In genomic region chr14:59377485-59377884, GRCh38 we compare ENCODE assay signal across 18 cellular contexts.
DNase-seq lines count a peak whose midpoint lies in the region; ATAC-seq and TF ChIP-seq lines count a peak whose summit lies in the region.
"Had no signal": no experiment of that assay in that cellular context is flagged by ENCODE, and none has a peak within 500 bp of the region (broad histone marks: within the 10 kb centered on the region; RNA-seq: fewer than 3 reads in every experiment).

No MANE protein-coding gene starts in this region.

- no peak overlapping the region for H2BK15ac ChIP-seq in IMR-90 (ENCODE audit: low read depth, low read length)

- H2BK5ac ChIP-seq in IMR-90 (ENCODE audit: low read depth, low read length, poor library complexity, severe bottlenecking) = no peak overlapping the region

- H3K4me3 Mint-ChIP-seq in naive thymus-derived CD4-positive, alpha-beta T cell = no peak overlapping the region
- H3K4me3 Mint-ChIP-seq in activated CD8-positive, alpha-beta T cell treated with anti-CD3 and anti-CD28 coated beads, Interleukin-2, amount 10 ng/mL, durations not matched to agents 7 days and 5 days = no peak overlapping the region
- H3K4me3 Mint-ChIP-seq: activated naive CD4-positive, alpha-beta T cell treated with anti-CD3 and anti-CD28 coated beads for 36 hours; CD4-positive, alpha-beta T cell; neural crest cell had no signal

- H3K27me3 Mint-ChIP-seq in naive thymus-derived CD4-positive, alpha-beta T cell = peaks cover 9 to 30% (median 16%) of the 10 kb centered on the region in 5 donors
- H3K27me3 Mint-ChIP-seq in activated CD8-positive, alpha-beta T cell treated with anti-CD3 and anti-CD28 coated beads, Interleukin-2, amount 10 ng/mL, durations not matched to agents 7 days and 5 days (ENCODE audit: low read depth) = peaks cover 40% of the 10 kb centered on the region
- H3K27me3 Mint-ChIP-seq: CD4-positive, alpha-beta T cell had no signal

- no peaks in the 10 kb centered on the region for H3K79me1 ChIP-seq in IMR-90 (ENCODE audit: low read depth in 1 of 2, low read length in 2 of 2)

- H3K4me2 ChIP-seq in IMR-90 (ENCODE audit: low read depth, low read length) (no peak overlapping the region), smooth muscle cell (peak overlapping the region; percentile 1)

- intact Hi-C loops in IMR-90 (cut with micrococcal nuclease) = no loop called here
- intact Hi-C loops in naive thymus-derived CD4-positive, alpha-beta T cell (cut with micrococcal nuclease) = no loop called here

- BruUV-seq in IMR-90 (replicated peaks; lab: Mats Ljungman, UMichigan) = no TSS peak

- H2BK120ac ChIP-seq in IMR-90 (ENCODE audit: low read depth, low read length) = no peak overlapping the region

- H3K4ac ChIP-seq in IMR-90 (ENCODE audit: low read depth, low read length) = no peak overlapping the region

- no peaks in the 10 kb centered on the region for H3K79me2 ChIP-seq in smooth muscle cell (ENCODE audit: low read depth)

- DNase-seq in IMR-90 (no peak), fibroblast of villous mesenchyme (ENCODE audit: low read depth) (peak; percentile 89), smooth muscle cell (lab: John Stamatoyannopoulos, UW; ENCODE audit: unreplicated experiment) (no peak)
- DNase-seq in naive thymus-derived CD4-positive, alpha-beta T cell = no peak
- no peak for DNase-seq in activated CD8-positive, alpha-beta memory T cell treated with anti-CD3 and anti-CD28 coated beads, Interleukin-2, amount 50 U/mL, for 48 hours
- no peak for DNase-seq in activated CD8-positive, alpha-beta T cell treated with anti-CD3 and anti-CD28 coated beads, Interleukin-2, amount 10 ng/mL, durations not matched to agents 7 days and 5 days
- DNase-seq in activated naive CD4-positive, alpha-beta T cell (lab: John Stamatoyannopoulos, UW) = no peak
- DNase-seq: activated naive CD4-positive, alpha-beta T cell treated with anti-CD3 and anti-CD28 coated beads for 36 hours; activated T-cell treated with anti-CD3 and anti-CD28 coated beads for 4 hours; CD4-positive, alpha-beta T cell; NCI-H187 treated with DMSO at 0.1 percent for 48 hours; NCI-H446 treated with DMSO at 0.1 percent for 48 hours; tibial artery had no signal

- H2BK20ac ChIP-seq in IMR-90 (ENCODE audit: low read depth, low read length) = no peak overlapping the region

- H2AK9ac ChIP-seq in IMR-90 (replicated peaks; ENCODE audit: low read depth, low read length, poor library complexity) = no peak overlapping the region

- H3K9ac ChIP-seq in IMR-90 (ENCODE audit: low read depth, low read length) (no peak overlapping the region), smooth muscle cell (ENCODE audit: low read depth) (no peak overlapping the region)

- H3K9me3 ChIP-seq in IMR-90 (ENCODE audit: control insufficient read depth, insufficient read depth, low read length) (no peaks in the 10 kb centered on the region), mesodermal cell (ENCODE audit: control insufficient read depth, low read length) (no peaks in the 10 kb centered on the region), smooth muscle cell (replicated peaks; ENCODE audit: low read depth) (no peaks in the 10 kb centered on the region)
- H3K9me3 ChIP-seq in naive thymus-derived CD4-positive, alpha-beta T cell (ENCODE audit: control insufficient read depth in 2 of 3, low read length in 3 of 3) = no peaks in the 10 kb centered on the region
- H3K9me3 ChIP-seq: SJSA1, tibial artery had no signal

- H3K4me1 Mint-ChIP-seq in naive thymus-derived CD4-positive, alpha-beta T cell = no peaks in the 10 kb centered on the region
- no peaks in the 10 kb centered on the region for H3K4me1 Mint-ChIP-seq in activated CD8-positive, alpha-beta T cell treated with anti-CD3 and anti-CD28 coated beads, Interleukin-2, amount 10 ng/mL, durations not matched to agents 7 days and 5 days (ENCODE audit: low read depth)

- no peak overlapping the region for H4K8ac ChIP-seq in IMR-90 (ENCODE audit: low read depth in 2 of 2, low read length in 2 of 2)

- ATAC-seq in IMR-90 (ENCODE audit: low read depth) = peak; percentile 80
- ATAC-seq in naive thymus-derived CD4-positive, alpha-beta T cell = no peak
- ATAC-seq in activated CD8-positive, alpha-beta T cell treated with anti-CD3 and anti-CD28 coated beads, Interleukin-2, amount 10 ng/mL, durations not matched to agents 7 days and 5 days = no peak
- ATAC-seq: esophagus mucosa, HCT116 had no signal

- H2AFZ ChIP-seq in IMR-90 (replicated peaks; ENCODE audit: low read length, poor library complexity) (no peak overlapping the region), smooth muscle cell (ENCODE audit: low read depth) (no peak overlapping the region)

- no peak for TF ChIP-seq RAD21 in IMR-90 (IDR thresholded peaks at IDR 0.05; ENCODE audit: low read length)

- H3K27ac ChIP-seq in IMR-90 (ENCODE audit: insufficient read depth, low read length) (no peak overlapping the region; the same call in 1 of the 2 replicates), mesodermal cell (ENCODE audit: low read depth, low read length, severe bottlenecking) (peak overlapping the region; percentile 12), smooth muscle cell (ENCODE audit: low read depth) (peak overlapping the region; percentile 1)
- H3K27ac ChIP-seq in naive thymus-derived CD4-positive, alpha-beta T cell (ENCODE audit: low read depth, low read length) = no peak overlapping the region
- H3K27ac ChIP-seq: SJSA1, tibial artery had no signal

- H3K23ac ChIP-seq in IMR-90 (ENCODE audit: low read depth, low read length) = no peak overlapping the region

- H4K20me1 ChIP-seq in IMR-90 (ENCODE audit: insufficient read depth, low read length) (no peaks in the 10 kb centered on the region), smooth muscle cell (ENCODE audit: low read depth) (no peaks in the 10 kb centered on the region)

- no CpG with 5 or more reads among the region's 3 CpGs for WGBS in IMR-90 (ENCODE audit: extremely low coverage in 2 of 2, insufficient read length in 1 of 2), 2 experiments
- WGBS in mesodermal cell (ENCODE audit: insufficient coverage in 2 of 2), 2 experiments = 63 to 86% methylated on average over 1 to 2 of the region's 3 CpGs
- 5% methylated on average over 3 of the region's 3 CpGs for WGBS in smooth muscle cell (ENCODE audit: low lambda C conversion rate)

- TF ChIP-seq CTCF in IMR-90 (conservative IDR thresholded peaks at IDR 0.05; ENCODE audit: low read depth, low read length) = no peak
- no peak for TF ChIP-seq CTCF in fibroblast of villous mesenchyme (IDR thresholded peaks at IDR 0.05; ENCODE audit: insufficient read depth, low read depth, low read length)
- TF ChIP-seq CTCF in smooth muscle cell (IDR thresholded peaks at IDR 0.05; ENCODE audit: borderline replicate concordance, insufficient read depth, poor library complexity, severe bottlenecking) = no peak

- POLR2A ChIA-PET in IMR-90 (lab: Charles Lee; ENCODE audit: unreplicated experiment) = no interaction called here
- POLR2A ChIA-PET in naive thymus-derived CD4-positive, alpha-beta T cell (lab: Charles Lee) = no interaction called here
- POLR2A ChIA-PET in activated CD8-positive, alpha-beta T cell treated with anti-CD3 and anti-CD28 coated beads, Interleukin-2, amount 10 ng/mL, durations not matched to agents 7 days and 5 days (lab: Charles Lee) = no interaction called here

- H3K18ac ChIP-seq in IMR-90 (ENCODE audit: low read depth, low read length) = no peak overlapping the region

- H3K4me1 ChIP-seq in IMR-90 (ENCODE audit: control insufficient read depth, insufficient read depth, low read length) = peaks cover 4% of the 10 kb centered on the region; the same call in 1 of the 2 replicates
- H3K4me1 ChIP-seq in mesodermal cell (ENCODE audit: control insufficient read depth, insufficient read depth, low read length, poor library complexity, severe bottlenecking) = no peaks in the 10 kb centered on the region
- no peaks in the 10 kb centered on the region for H3K4me1 ChIP-seq in smooth muscle cell (ENCODE audit: low read depth)
- no peaks in the 10 kb centered on the region for H3K4me1 ChIP-seq in naive thymus-derived CD4-positive, alpha-beta T cell (ENCODE audit: control insufficient read depth in 2 of 2, insufficient read depth in 2 of 2, low read length in 2 of 2)
- H3K4me1 ChIP-seq: SJSA1, tibial artery had no signal

- no peak overlapping the region for H3K27ac Mint-ChIP-seq in naive thymus-derived CD4-positive, alpha-beta T cell
- H3K27ac Mint-ChIP-seq in activated CD8-positive, alpha-beta T cell treated with anti-CD3 and anti-CD28 coated beads, Interleukin-2, amount 10 ng/mL, durations not matched to agents 7 days and 5 days = no peak overlapping the region
- H3K27ac Mint-ChIP-seq: activated naive CD4-positive, alpha-beta T cell treated with anti-CD3 and anti-CD28 coated beads for 36 hours; CD4-positive, alpha-beta T cell had no signal

- H3K36me3 ChIP-seq in IMR-90 (ENCODE audit: control insufficient read depth, insufficient read depth, low read length) (no peaks in the 10 kb centered on the region), mesodermal cell (ENCODE audit: control insufficient read depth, insufficient read depth, low read length) (no peaks in the 10 kb centered on the region), smooth muscle cell (ENCODE audit: low read depth) (no peaks in the 10 kb centered on the region)
- H3K36me3 ChIP-seq in naive thymus-derived CD4-positive, alpha-beta T cell (ENCODE audit: control insufficient read depth in 2 of 3, insufficient read depth in 3 of 3, low read length in 3 of 3) = no peaks in the 10 kb centered on the region
- H3K36me3 ChIP-seq: SJSA1, tibial artery had no signal

- in situ Hi-C loops in IMR-90 (cut with MboI; ENCODE audit: low sequenced_read_pairs) = no loop called here

- H3K27me3 ChIP-seq in IMR-90 (ENCODE audit: control insufficient read depth, insufficient read depth, low read length) (no peaks in the 10 kb centered on the region), smooth muscle cell (ENCODE audit: low read depth) (no peaks in the 10 kb centered on the region)
- no peaks in the 10 kb centered on the region for H3K27me3 ChIP-seq in naive thymus-derived CD4-positive, alpha-beta T cell (ENCODE audit: control insufficient read depth in 2 of 2, insufficient read depth in 2 of 2, low read length in 2 of 2)
- H3K27me3 ChIP-seq: SJSA1, tibial artery had no signal

- H2AK5ac ChIP-seq in IMR-90 (ENCODE audit: low read depth, low read length) = no peak overlapping the region

- H3K9me1 ChIP-seq in IMR-90 (ENCODE audit: insufficient read depth, low read length) = no peaks in the 10 kb centered on the region

- H3K4me3 ChIP-seq in IMR-90 (ENCODE audit: insufficient read depth, low read depth, low read length) (no peak overlapping the region), fibroblast of villous mesenchyme (ENCODE audit: low read depth, low read length) (no peak overlapping the region), mesodermal cell (ENCODE audit: extremely low read depth, insufficient read depth, low read length, poor library complexity, severe bottlenecking) (no peak overlapping the region), smooth muscle cell (no peak overlapping the region)
- no peak overlapping the region for H3K4me3 ChIP-seq in naive thymus-derived CD4-positive, alpha-beta T cell (ENCODE audit: low read length)
- H3K4me3 ChIP-seq: SJSA1, tibial artery had no signal

- CTCF ChIA-PET in IMR-90 (lab: Yijun Ruan, JAX) = no interaction called here
- CTCF ChIA-PET in naive thymus-derived CD4-positive, alpha-beta T cell (lab: Charles Lee) = no interaction called here
- CTCF ChIA-PET in activated CD8-positive, alpha-beta T cell treated with anti-CD3 and anti-CD28 coated beads, Interleukin-2, amount 10 ng/mL, durations not matched to agents 7 days and 5 days (lab: Charles Lee) = no interaction called here

- no peak for TF ChIP-seq POLR2A in IMR-90 (IDR thresholded peaks at IDR 0.05; ENCODE audit: low read depth, low read length)

- peaks cover 8% of the 10 kb centered on the region for H3F3A ChIP-seq in smooth muscle cell (ENCODE audit: low read depth)

- no peak overlapping the region for H4K5ac ChIP-seq in IMR-90 (ENCODE audit: low read depth, low read length)

- peaks cover 0 to 6% (median 0%) of the 10 kb centered on the region in 11 donors for H3K9me3 Mint-ChIP-seq in naive thymus-derived CD4-positive, alpha-beta T cell
- no peaks in the 10 kb centered on the region for H3K9me3 Mint-ChIP-seq in activated CD8-positive, alpha-beta T cell treated with anti-CD3 and anti-CD28 coated beads, Interleukin-2, amount 10 ng/mL, durations not matched to agents 7 days and 5 days (ENCODE audit: insufficient read depth)
- H3K9me3 Mint-ChIP-seq: CD4-positive, alpha-beta T cell had no signal

- H3K36me3 Mint-ChIP-seq in naive thymus-derived CD4-positive, alpha-beta T cell = no peaks in the 10 kb centered on the region
- no peaks in the 10 kb centered on the region for H3K36me3 Mint-ChIP-seq in activated CD8-positive, alpha-beta T cell treated with anti-CD3 and anti-CD28 coated beads, Interleukin-2, amount 10 ng/mL, durations not matched to agents 7 days and 5 days (ENCODE audit: low read depth)

- H3K14ac ChIP-seq in IMR-90 (replicated peaks; ENCODE audit: low read depth, low read length) = no peak overlapping the region

- H3K56ac ChIP-seq in IMR-90 (ENCODE audit: extremely low read depth, insufficient read depth, low read length) = no peak overlapping the region

- H4K91ac ChIP-seq in IMR-90 (ENCODE audit: insufficient read depth, low read depth, low read length) = no peak overlapping the region

- dilution Hi-C loops in IMR-90 (cut with HindIII; ENCODE audit: low sequenced_read_pairs, unreplicated experiment) = no loop called here

Comparison
In these comparisons a context has a peak if more than half of its experiments do, and no peak if none do; other contexts are left out.
1. H3K27ac ChIP-seq: peak in mesodermal cell (single experiment) and smooth muscle cell (single experiment); none in IMR-90 (single experiment) and naive thymus-derived CD4-positive, alpha-beta T cell (single experiment).